In the genomic region with DNA sequence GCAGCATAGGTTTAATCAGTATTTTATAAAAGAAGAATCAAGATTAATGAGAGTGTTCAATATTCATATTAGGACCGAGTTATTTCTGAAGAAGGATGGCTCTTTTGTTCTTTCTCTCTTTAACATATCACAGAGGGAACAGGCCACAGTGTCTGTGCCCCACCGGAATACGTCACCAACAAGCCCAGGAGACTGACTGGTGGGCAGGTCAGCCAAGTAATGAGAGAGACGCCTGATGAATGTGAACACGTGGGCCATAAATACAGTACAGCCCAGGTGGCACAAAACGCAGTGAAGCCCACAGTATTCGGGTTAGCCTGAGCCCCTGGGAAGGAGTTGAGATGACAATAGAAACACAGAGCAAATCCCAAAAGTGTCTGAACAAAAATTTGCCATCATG, we compare ENCODE assay signal across 24 cellular contexts.
A peak's percentile ranks its signal among the peaks of the same experiment; 100 is the strongest.
DNase-seq lines count a peak whose midpoint lies in the region; ATAC-seq, FAIRE-seq and TF ChIP-seq lines count a peak whose summit lies in the region.
"Had no signal": no experiment of that assay in that cellular context is flagged by ENCODE, and none has a peak within 500 bp of the region (broad histone marks: within the 10 kb centered on the region; RNA-seq: fewer than 3 reads in every experiment).

No MANE protein-coding gene starts in this region.

- 89 to 94% (median 91%) methylated on average over 7 of the region's 7 CpGs for WGBS in small intestine, 3 donors

- H3K4me3 ChIP-seq in small intestine (ENCODE audit: low read depth in 1 of 2, low read length in 2 of 2): no peak overlapping the region
- H3K4me3 ChIP-seq: colonic mucosa, esophagus muscularis mucosa, gastrocnemius medialis, tibial artery had no signal

- H3K4me3 Mint-ChIP-seq in HFFc6: peak overlapping the region; percentile 31; the same call in 1 of the 2 replicates
- no peak overlapping the region for H3K4me3 Mint-ChIP-seq in nephron progenitor cell
- H3K4me3 Mint-ChIP-seq: activated CD8-positive, alpha-beta T cell treated with anti-CD3 and anti-CD28 coated beads for 36 hours; effector memory CD8-positive, alpha-beta T cell; stimulated activated naive CD8-positive, alpha-beta T cell treated with anti-CD3 and anti-CD28 coated beads, Interleukin-15, Interleukin-2, amounts not matched to agents 100 ng/mL and 50 ng/mL, for 24 hours had no signal

- H3K4me1 ChIP-seq in small intestine (ENCODE audit: control insufficient read depth in 2 of 2, insufficient read depth in 1 of 2, low read depth in 1 of 2, low read length in 1 of 2): no peaks in the 10 kb centered on the region
- H3K4me1 ChIP-seq: breast epithelium, gastrocnemius medialis, tibial artery had no signal

- DNase-seq in DMS153 (lab: John Stamatoyannopoulos, UW): peak; percentile 34
- DNase-seq in HFFc6: no peak
- peak; percentile 29 to 62 for DNase-seq in SHP77 (lab: John Stamatoyannopoulos, UW)
- DNase-seq in nephron progenitor cell: no peak
- no peak for DNase-seq in NCI-H446 treated with DMSO at 0.1 percent for 48 hours (lab: John Stamatoyannopoulos, UW)
- DNase-seq in small intestine: no peak
- DNase-seq in Right ventricle myocardium inferior (ENCODE audit: missing footprints): no peak
- DNase-seq: activated CD8-positive, alpha-beta T cell treated with anti-CD3 and anti-CD28 coated beads for 36 hours; activated gamma-delta T cell treated with Interleukin-2 at 50 U/mL for 16 hours; activated T-cell treated with anti-CD3 and anti-CD28 coated beads, Interleukin-2, amount 50 U/mL, for 1 hour; colonic mucosa; DMS79 treated with DMSO at 0.1 percent for 48 hours; effector memory CD8-positive, alpha-beta T cell; gastrocnemius medialis; islet precursor cell; NCI-H1694 treated with DMSO at 0.1 percent for 48 hours; stimulated activated CD4-positive, alpha-beta T cell treated with anti-CD3 and anti-CD28 coated beads, Interleukin-12 subunit alpha, Interleukin-12 subunit beta, amount 100 ng/mL, for 4 hours; stimulated activated CD4-positive, alpha-beta T cell treated with anti-CD3 and anti-CD28 coated beads, Interleukin-4, amount 100 ng/mL, for 4 hours; tibial artery had no signal

- H3K27me3 Mint-ChIP-seq in HFFc6 (ENCODE audit: insufficient read depth): peaks cover 3% of the 10 kb centered on the region; the same call in 1 of the 2 replicates
- H3K27me3 Mint-ChIP-seq in nephron progenitor cell (ENCODE audit: low read depth, poor library complexity): peaks cover 4% of the 10 kb centered on the region
- H3K27me3 Mint-ChIP-seq: activated CD8-positive, alpha-beta T cell treated with anti-CD3 and anti-CD28 coated beads for 36 hours; stimulated activated naive CD8-positive, alpha-beta T cell treated with anti-CD3 and anti-CD28 coated beads, Interleukin-15, Interleukin-2, amounts not matched to agents 100 ng/mL and 50 ng/mL, for 24 hours had no signal

- no peak overlapping the region for H3K27ac ChIP-seq in small intestine (ENCODE audit: low read depth in 1 of 2, low read length in 1 of 2)
- H3K27ac ChIP-seq: colonic mucosa, esophagus muscularis mucosa, gastrocnemius medialis, HL-60, tibial artery had no signal

- peak overlapping the region; percentile 91 for H3K27ac Mint-ChIP-seq in HFFc6
- H3K27ac Mint-ChIP-seq in nephron progenitor cell: peak overlapping the region; percentile 49
- H3K27ac Mint-ChIP-seq: activated CD8-positive, alpha-beta T cell treated with anti-CD3 and anti-CD28 coated beads for 36 hours; effector memory CD8-positive, alpha-beta T cell; stimulated activated naive CD8-positive, alpha-beta T cell treated with anti-CD3 and anti-CD28 coated beads, Interleukin-15, Interleukin-2, amounts not matched to agents 100 ng/mL and 50 ng/mL, for 24 hours had no signal

- H3K4me1 Mint-ChIP-seq in HFFc6 (ENCODE audit: low read depth): peaks cover 39% of the 10 kb centered on the region
- H3K4me1 Mint-ChIP-seq in nephron progenitor cell: peaks cover 51% of the 10 kb centered on the region

- intact Hi-C loops in Right ventricle myocardium inferior (cut with DNase I): no loop called here

- H3K27me3 ChIP-seq in small intestine (ENCODE audit: control insufficient read depth in 2 of 2, insufficient read depth in 2 of 2, low read length in 2 of 2): no peaks in the 10 kb centered on the region
- H3K27me3 ChIP-seq: breast epithelium, colonic mucosa, esophagus muscularis mucosa, gastrocnemius medialis, tibial artery had no signal

- TF ChIP-seq CTCF in HFFc6 (IDR thresholded peaks at IDR 0.05) (no peak), nephron progenitor cell (IDR thresholded peaks at IDR 0.05) (no peak)

- H3K9me3 Mint-ChIP-seq in HFFc6: no peaks in the 10 kb centered on the region
- H3K9me3 Mint-ChIP-seq in nephron progenitor cell: no peaks in the 10 kb centered on the region
- H3K9me3 Mint-ChIP-seq: activated CD8-positive, alpha-beta T cell treated with anti-CD3 and anti-CD28 coated beads for 36 hours; effector memory CD8-positive, alpha-beta T cell; stimulated activated naive CD8-positive, alpha-beta T cell treated with anti-CD3 and anti-CD28 coated beads, Interleukin-15, Interleukin-2, amounts not matched to agents 100 ng/mL and 50 ng/mL, for 24 hours had no signal

- no peak for FAIRE-seq in small intestine (lab: Jason Lieb, UNC)

- no peaks in the 10 kb centered on the region for H3K36me3 ChIP-seq in small intestine (ENCODE audit: control insufficient read depth in 2 of 2, insufficient read depth in 2 of 2, low read length in 2 of 2)
- H3K36me3 ChIP-seq: breast epithelium, colonic mucosa, gastrocnemius medialis, tibial artery had no signal

- no peaks in the 10 kb centered on the region for H3K9me3 ChIP-seq in small intestine (ENCODE audit: control insufficient read depth, low read depth)
- H3K9me3 ChIP-seq: breast epithelium, colonic mucosa, esophagus muscularis mucosa, gastrocnemius medialis, tibial artery had no signal

- no peak for ATAC-seq in GM19395 (IDR thresholded peaks at IDR 0.05; ENCODE audit: unreplicated experiment)
- no peak for ATAC-seq in Right ventricle myocardium inferior
- ATAC-seq: activated CD8-positive, alpha-beta T cell treated with anti-CD3 and anti-CD28 coated beads for 36 hours; effector memory CD8-positive, alpha-beta T cell; gastrocnemius medialis had no signal

- peaks cover 16% of the 10 kb centered on the region for H3K36me3 Mint-ChIP-seq in HFFc6 (ENCODE audit: low read depth)
- H3K36me3 Mint-ChIP-seq in nephron progenitor cell (ENCODE audit: low read depth): peaks cover 67% of the 10 kb centered on the region

Comparison
In these comparisons a context has a peak if more than half of its experiments do, and no peak if none do; other contexts are left out.
1. DNase-seq: peak in DMS153 (single experiment) and SHP77 (2 of 2); none in HFFc6 (single experiment), nephron progenitor cell (single experiment), NCI-H446 treated with DMSO at 0.1 percent for 48 hours (single experiment), small intestine (single experiment) and Right ventricle myocardium inferior (single experiment).